In the genomic region with DNA sequence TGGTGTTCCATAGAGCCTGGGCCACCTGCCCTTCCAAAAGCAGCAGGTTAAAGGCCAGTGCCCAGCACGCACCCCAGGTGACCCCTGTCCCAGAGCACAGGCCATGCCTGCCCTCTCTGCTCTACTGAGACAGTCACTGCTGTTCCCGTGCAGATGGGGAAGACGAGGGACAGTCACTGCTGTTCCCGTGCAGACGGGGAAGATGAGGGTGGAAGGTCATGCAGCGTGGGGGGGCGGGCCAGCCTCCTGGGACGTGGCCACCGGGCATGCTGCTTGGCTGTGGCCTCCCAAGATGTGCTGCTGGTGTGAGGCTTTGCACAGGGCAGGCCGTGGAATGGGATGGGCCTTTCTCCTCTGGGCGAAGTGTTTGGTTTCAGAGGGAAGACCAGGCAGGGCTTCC, we compare ENCODE assay signal across 19 cellular contexts. TPM values are rescaled to one million over a fixed set of nuclear protein-coding genes. Genes with fewer than 3 reads are reported as not detected.
DNase-seq lines count a peak whose midpoint lies in the region; ATAC-seq and TF ChIP-seq lines count a peak whose summit lies in the region.
"Had no signal": no experiment of that assay in that cellular context is flagged by ENCODE, and none has a peak within 500 bp of the region (broad histone marks: within the 10 kb centered on the region; RNA-seq: fewer than 3 reads in every experiment).

No MANE protein-coding gene starts in this region.

- no peak overlapping the region for H3K4me2 ChIP-seq in IMR-90 (ENCODE audit: low read depth, low read length)
- no peak overlapping the region for H3K4me2 ChIP-seq in osteoblast (ENCODE audit: insufficient read depth, low read length)
- H3K4me2 ChIP-seq in SK-N-SH: no peak overlapping the region
- H3K4me2 ChIP-seq: A549, GM23338 had no signal

- H3K36me3 Mint-ChIP-seq in activated T-cell treated with anti-CD3 and anti-CD28 coated beads, Interleukin-2, amount 50 U/mL, for 4 hours (ENCODE audit: insufficient read depth): peaks cover 3% of the 10 kb centered on the region

- H3K4me3 ChIP-seq in heart left ventricle: no peak overlapping the region
- H3K4me3 ChIP-seq in IMR-90 (ENCODE audit: insufficient read depth, low read depth, low read length): no peak overlapping the region
- no peak overlapping the region for H3K4me3 ChIP-seq in osteoblast (ENCODE audit: insufficient read depth, low read length)
- no peak overlapping the region for H3K4me3 ChIP-seq in tibial artery
- no peak overlapping the region for H3K4me3 ChIP-seq in SK-N-SH (ENCODE audit: low read depth in 2 of 2, low read length in 1 of 2)
- H3K4me3 ChIP-seq: A549, GM23338 had no signal

- BruUV-seq in IMR-90 (replicated peaks; lab: Mats Ljungman, UMichigan): no TSS peak

- no peak overlapping the region for H2AK5ac ChIP-seq in IMR-90 (ENCODE audit: low read depth, low read length)

- H3K27me3 ChIP-seq in heart left ventricle: no peaks in the 10 kb centered on the region
- H3K27me3 ChIP-seq in IMR-90 (ENCODE audit: control insufficient read depth, insufficient read depth, low read length): no peaks in the 10 kb centered on the region
- H3K27me3 ChIP-seq in osteoblast (ENCODE audit: insufficient read depth, low read length): no peaks in the 10 kb centered on the region
- H3K27me3 ChIP-seq in tibial artery: no peaks in the 10 kb centered on the region
- no peaks in the 10 kb centered on the region for H3K27me3 ChIP-seq in SK-N-SH (ENCODE audit: insufficient read depth)

- H3K4me1 ChIP-seq in heart left ventricle (no peaks in the 10 kb centered on the region), IMR-90 (ENCODE audit: control insufficient read depth, insufficient read depth, low read length) (no peaks in the 10 kb centered on the region), osteoblast (ENCODE audit: insufficient read depth, low read length) (no peaks in the 10 kb centered on the region), tibial artery (no peaks in the 10 kb centered on the region), SK-N-SH (ENCODE audit: control insufficient read depth in 1 of 2, insufficient read depth in 2 of 2, low read depth in 1 of 2, low read length in 1 of 2) (no peaks in the 10 kb centered on the region)
- H3K4me1 ChIP-seq: A549 had no signal

- H3K4me3 Mint-ChIP-seq in activated T-cell treated with anti-CD3 and anti-CD28 coated beads, Interleukin-2, amount 50 U/mL, for 4 hours: no peak overlapping the region
- H3K4me3 Mint-ChIP-seq: CD4-positive, alpha-beta memory T cell; GM23338; HFFc6 had no signal

- no peaks in the 10 kb centered on the region for H3K27me3 Mint-ChIP-seq in activated T-cell treated with anti-CD3 and anti-CD28 coated beads, Interleukin-2, amount 50 U/mL, for 4 hours (ENCODE audit: low read depth)
- H3K27me3 Mint-ChIP-seq: CD4-positive, alpha-beta memory T cell had no signal

- H3K4ac ChIP-seq in IMR-90 (ENCODE audit: low read depth, low read length): no peak overlapping the region

- no peaks in the 10 kb centered on the region for H3K9me1 ChIP-seq in IMR-90 (ENCODE audit: insufficient read depth, low read length)

- no peak for TF ChIP-seq POLR2A in heart left ventricle (IDR thresholded peaks at IDR 0.05)
- TF ChIP-seq POLR2A in IMR-90 (IDR thresholded peaks at IDR 0.05; ENCODE audit: low read depth, low read length): no peak

- 83 to 85% (median 85%) methylated on average over 10 to 11 of the region's 11 CpGs for WGBS in heart left ventricle, 4 donors
- WGBS in IMR-90 (ENCODE audit: extremely low coverage in 2 of 2, insufficient read length in 1 of 2), 2 experiments: no CpG with 5 or more reads among the region's 11 CpGs
- WGBS in SK-N-SH (ENCODE audit: low lambda C conversion rate): 93% methylated on average over 8 of the region's 11 CpGs

- no peak overlapping the region for H3K14ac ChIP-seq in IMR-90 (replicated peaks; ENCODE audit: low read depth, low read length)

- H4K91ac ChIP-seq in IMR-90 (ENCODE audit: insufficient read depth, low read depth, low read length): no peak overlapping the region

- no peak overlapping the region for H2BK20ac ChIP-seq in IMR-90 (ENCODE audit: low read depth, low read length)

- H3K27ac ChIP-seq in heart left ventricle (no peak overlapping the region), IMR-90 (ENCODE audit: insufficient read depth, low read length) (no peak overlapping the region), osteoblast (ENCODE audit: low read depth, low read length) (no peak overlapping the region), tibial artery (no peak overlapping the region), SK-N-SH (ENCODE audit: low read depth in 2 of 2, low read length in 1 of 2) (no peak overlapping the region)
- H3K27ac ChIP-seq: 22Rv1, A549, C4-2B had no signal

- ATAC-seq in Right ventricle myocardium superior (ENCODE audit: poor library complexity) (no peak), heart left ventricle (no peak), IMR-90 (ENCODE audit: low read depth) (no peak), GM21515 (IDR thresholded peaks at IDR 0.05; ENCODE audit: unreplicated experiment) (no peak)
- ATAC-seq in activated T-cell treated with anti-CD3 and anti-CD28 coated beads, Interleukin-2, amount 50 U/mL, for 4 hours: no peak
- ATAC-seq: A549, GM23338, HCT116 had no signal

- no peaks in the 10 kb centered on the region for H3K79me2 ChIP-seq in osteoblast (ENCODE audit: insufficient read depth, low read length)
- no peaks in the 10 kb centered on the region for H3K79me2 ChIP-seq in SK-N-SH (ENCODE audit: insufficient read depth)

- no peak overlapping the region for H2BK15ac ChIP-seq in IMR-90 (ENCODE audit: low read depth, low read length)

- in situ Hi-C loops in IMR-90 (cut with MboI; ENCODE audit: low sequenced_read_pairs): no loop called here

- no peak overlapping the region for H3K56ac ChIP-seq in IMR-90 (ENCODE audit: extremely low read depth, insufficient read depth, low read length)

- TF ChIP-seq CTCF in heart left ventricle (IDR thresholded peaks at IDR 0.05) (no peak), IMR-90 (conservative IDR thresholded peaks at IDR 0.05; ENCODE audit: low read depth, low read length) (no peak), osteoblast (IDR thresholded peaks at IDR 0.05; ENCODE audit: extremely low read depth, low read depth, low read length) (no peak), tibial artery (IDR thresholded peaks at IDR 0.05) (no peak), SK-N-SH (IDR thresholded peaks at IDR 0.05) (no peak)

- H3K9me3 Mint-ChIP-seq in activated T-cell treated with anti-CD3 and anti-CD28 coated beads, Interleukin-2, amount 50 U/mL, for 4 hours: no peaks in the 10 kb centered on the region
- H3K9me3 Mint-ChIP-seq: CD4-positive, alpha-beta memory T cell; GM23338; HFFc6 had no signal

- peaks cover 2% of the 10 kb centered on the region for H3K4me1 Mint-ChIP-seq in activated T-cell treated with anti-CD3 and anti-CD28 coated beads, Interleukin-2, amount 50 U/mL, for 4 hours (ENCODE audit: low read depth)

- H4K20me1 ChIP-seq in IMR-90 (ENCODE audit: insufficient read depth, low read length) (no peaks in the 10 kb centered on the region; the same call in 1 of the 2 replicates), osteoblast (ENCODE audit: insufficient read depth, low read length) (peaks cover 10% of the 10 kb centered on the region), SK-N-SH (ENCODE audit: insufficient read depth) (peaks cover 5% of the 10 kb centered on the region; the same call in 1 of the 2 replicates)

- dilution Hi-C loops in IMR-90 (cut with HindIII; ENCODE audit: low sequenced_read_pairs, unreplicated experiment): no loop called here

- no peaks in the 10 kb centered on the region for H3F3A ChIP-seq in SK-N-SH (replicated peaks; ENCODE audit: insufficient read depth)

- POLR2A ChIA-PET in IMR-90 (lab: Charles Lee; ENCODE audit: unreplicated experiment): no interaction called here
- POLR2A ChIA-PET in SK-N-SH (lab: Yijun Ruan, JAX): interaction anchor here (0.6 kb wide), 1 partner anchor 126 kb away, joined by 3 read pairs; no protein-coding TSS in a partner anchor

- H2BK120ac ChIP-seq in IMR-90 (ENCODE audit: low read depth, low read length): no peak overlapping the region

- H2AK9ac ChIP-seq in IMR-90 (replicated peaks; ENCODE audit: low read depth, low read length, poor library complexity): no peak overlapping the region

- intact Hi-C loops in Right ventricle myocardium superior (cut with DNase I): loop anchor here (2.0 kb wide), 1 partner anchor 128 kb away; no protein-coding TSS in a partner anchor
- intact Hi-C loops in heart left ventricle (cut with DNase I): no loop called here
- intact Hi-C loops in IMR-90 (cut with micrococcal nuclease): no loop called here
- intact Hi-C loops in tibial artery (cut with DNase I; ENCODE audit: low total_unique reads): loop anchor here (10.0 kb wide), 1 partner anchor 46 kb away; the partner anchor contains the start of gene STK32C

- no peak overlapping the region for H4K5ac ChIP-seq in IMR-90 (ENCODE audit: low read depth, low read length)

- H3K9ac ChIP-seq in IMR-90 (ENCODE audit: low read depth, low read length): no peak overlapping the region
- H3K9ac ChIP-seq in SK-N-SH: no peak overlapping the region

- H3K9me3 ChIP-seq in heart left ventricle (no peaks in the 10 kb centered on the region), IMR-90 (ENCODE audit: control insufficient read depth, insufficient read depth, low read length) (no peaks in the 10 kb centered on the region), osteoblast (ENCODE audit: low read depth, low read length) (no peaks in the 10 kb centered on the region), tibial artery (no peaks in the 10 kb centered on the region), SK-N-SH (no peaks in the 10 kb centered on the region)
- H3K9me3 ChIP-seq: A549 had no signal

- TF ChIP-seq EP300 in SK-N-SH (IDR thresholded peaks at IDR 0.05; ENCODE audit: borderline replicate concordance in 1 of 2, low read depth in 1 of 2, low read length in 1 of 2): no peak

- DNase-seq in Right ventricle myocardium superior: peak; percentile 27
- DNase-seq in heart left ventricle: no peak
- DNase-seq in IMR-90: no peak
- peak; percentile 76 for DNase-seq in osteoblast (ENCODE audit: insufficient read length, low spot score, missing footprints)
- peak; percentile 2 to 50 for DNase-seq in tibial artery
- no peak for DNase-seq in SK-N-SH
- DNase-seq in activated T-cell treated with anti-CD3 and anti-CD28 coated beads, Interleukin-2, amount 50 U/mL, for 4 hours: no peak
- DNase-seq: AML-193; CD4-positive, alpha-beta memory T cell; DMS153; DMS79; GDM1; HFFc6 had no signal

- H3K23ac ChIP-seq in IMR-90 (ENCODE audit: low read depth, low read length): no peak overlapping the region

- H3K36me3 ChIP-seq in heart left ventricle (peaks cover 0 to 18% (median 4%) of the 10 kb centered on the region in 9 donors), IMR-90 (ENCODE audit: control insufficient read depth, insufficient read depth, low read length) (peaks cover 7% of the 10 kb centered on the region; the same call in 1 of the 2 replicates), osteoblast (ENCODE audit: insufficient read depth, low read length) (peaks cover 4% of the 10 kb centered on the region), tibial artery (peaks cover 0 to 52% (median 7%) of the 10 kb centered on the region in 3 donors), SK-N-SH (replicated peaks in 1 of 2; ENCODE audit: control insufficient read depth in 1 of 2, insufficient read depth in 2 of 2, low read length in 1 of 2) (peaks cover 5 to 17% of the 10 kb centered on the region in 2 experiments)

- H3K9me2 ChIP-seq in SK-N-SH: no peaks in the 10 kb centered on the region

- TF ChIP-seq RAD21 in IMR-90 (IDR thresholded peaks at IDR 0.05; ENCODE audit: low read length): no peak
- TF ChIP-seq RAD21 in SK-N-SH (IDR thresholded peaks at IDR 0.05; ENCODE audit: low read length): no peak

- H3K18ac ChIP-seq in IMR-90 (ENCODE audit: low read depth, low read length): no peak overlapping the region

- H2AFZ ChIP-seq in IMR-90 (replicated peaks; ENCODE audit: low read length, poor library complexity) (peak overlapping the region; percentile 32), osteoblast (ENCODE audit: low read length) (no peak overlapping the region), SK-N-SH (ENCODE audit: low read depth) (no peak overlapping the region)
- H2AFZ ChIP-seq: GM23338 had no signal

- H4K8ac ChIP-seq in IMR-90 (ENCODE audit: low read depth in 2 of 2, low read length in 2 of 2): no peak overlapping the region

- CTCF ChIA-PET in IMR-90 (lab: Yijun Ruan, JAX): no interaction called here
- CTCF ChIA-PET in SK-N-SH (lab: Yijun Ruan, JAX): interaction anchor here (3.8 to 4.8 kb wide), 2 partner anchors 10 to 126 kb away, joined by 30 to 31 read pairs; no protein-coding TSS in a partner anchor

- H3K79me1 ChIP-seq in IMR-90 (ENCODE audit: low read depth in 1 of 2, low read length in 2 of 2): no peaks in the 10 kb centered on the region

- H2BK5ac ChIP-seq in IMR-90 (ENCODE audit: low read depth, low read length, poor library complexity, severe bottlenecking): no peak overlapping the region

RNA-seq across cellular contexts. Expression of gene LRRC27, which starts 18.4 kb away (rescaled TPM):
- 3.9 TPM for total RNA-seq in Right ventricle myocardium superior
- 1 to 10 TPM; 2.6 to 8.9 (median 5.0) TPM for total RNA-seq in heart left ventricle
- 1 to 10 TPM; 5.1 to 7.6 TPM for polyA plus RNA-seq in heart left ventricle
- total RNA-seq in IMR-90 (2012; rRNA removed): 3.6 and 3.8 TPM in 2 replicates
- polyA plus RNA-seq in IMR-90 (2012; rRNA removed): 5.0 and 5.3 TPM in 2 replicates
- polyA plus RNA-seq in IMR-90 (2012; cell fraction: cytosol; rRNA removed): 2.7 and 5.5 TPM in 2 replicates
- polyA plus RNA-seq in IMR-90 (2012; cell fraction: nucleus; rRNA removed; ENCODE audit: low replicate concordance): 30.8 and 31.9 TPM in 2 replicates
- total RNA-seq in osteoblast: 11.2 and 13.4 TPM in 2 replicates
- polyA plus RNA-seq in SK-N-SH (2012; rRNA removed): 10.0 and 11.2 TPM in 2 replicates
- 7.4 and 7.6 TPM in 2 replicates for polyA plus RNA-seq in SK-N-SH (2012; cell fraction: cytosol; rRNA removed)
- 44.8 and 57.8 TPM in 2 replicates for polyA plus RNA-seq in SK-N-SH (2012; cell fraction: nucleus; rRNA removed)
- total RNA-seq in activated T-cell treated with anti-CD3 and anti-CD28 coated beads, Interleukin-2, amount 50 U/mL, for 4 hours: 1 to 10 TPM in 2 of 3 donors, under 1 TPM in 1; 0.89 to 2.0 (median 1.1) TPM

RNA-seq across cellular contexts. Expression of gene STK32C, which starts 42.6 kb away (rescaled TPM):
- total RNA-seq in Right ventricle myocardium superior (5.9 TPM), heart left ventricle (1 to 10 TPM; 3.8 to 9.8 (median 6.2) TPM), IMR-90 (2012; rRNA removed) (5.0 TPM in 2 replicates), osteoblast (12.7 and 14.5 TPM in 2 replicates)
- polyA plus RNA-seq in heart left ventricle (1 to 10 TPM; 4.7 to 8.2 TPM), IMR-90 (2012; rRNA removed) (8.3 and 9.0 TPM in 2 replicates), SK-N-SH (2012; rRNA removed) (27.0 and 27.8 TPM in 2 replicates)
- 10.5 and 10.6 TPM in 2 replicates for polyA plus RNA-seq in IMR-90 (2012; cell fraction: cytosol; rRNA removed)
- polyA plus RNA-seq in IMR-90 (2012; cell fraction: nucleus; rRNA removed; ENCODE audit: low replicate concordance): 5.9 and 10.3 TPM in 2 replicates
- 20.1 and 23.8 TPM in 2 replicates for polyA plus RNA-seq in SK-N-SH (2012; cell fraction: cytosol; rRNA removed)
- polyA plus RNA-seq in SK-N-SH (2012; cell fraction: nucleus; rRNA removed): 21.1 and 30.0 TPM in 2 replicates
- total RNA-seq in activated T-cell treated with anti-CD3 and anti-CD28 coated beads, Interleukin-2, amount 50 U/mL, for 4 hours: 10 to 100 TPM; 14.8 to 18.0 (median 15.3) TPM

RNA-seq across cellular contexts. Expression of gene PWWP2B, which starts 46.6 kb away (rescaled TPM):
- 23.0 TPM for total RNA-seq in Right ventricle myocardium superior
- 10 to 100 TPM; 10.5 to 23.5 (median 15.3) TPM for total RNA-seq in heart left ventricle
- polyA plus RNA-seq in heart left ventricle: 10 to 100 TPM; 13.8 to 19.7 TPM
- 1.9 and 2.2 TPM in 2 replicates for total RNA-seq in IMR-90 (2012; rRNA removed)
- 1.7 and 2.1 TPM in 2 replicates for polyA plus RNA-seq in IMR-90 (2012; rRNA removed)
- polyA plus RNA-seq in IMR-90 (2012; cell fraction: cytosol; rRNA removed): 2.2 and 3.6 TPM in 2 replicates
- 1.8 and 4.6 TPM in 2 replicates for polyA plus RNA-seq in IMR-90 (2012; cell fraction: nucleus; rRNA removed; ENCODE audit: low replicate concordance)
- 15.3 and 18.5 TPM in 2 replicates for total RNA-seq in osteoblast
- polyA plus RNA-seq in SK-N-SH (2012; rRNA removed): 2.0 and 2.4 TPM in 2 replicates
- polyA plus RNA-seq in SK-N-SH (2012; cell fraction: cytosol; rRNA removed): 0.93 and 1.9 TPM in 2 replicates
- polyA plus RNA-seq in SK-N-SH (2012; cell fraction: nucleus; rRNA removed): 2.3 and 3.2 TPM in 2 replicates
- 1 to 10 TPM; 3.3 to 4.3 (median 4.1) TPM for total RNA-seq in activated T-cell treated with anti-CD3 and anti-CD28 coated beads, Interleukin-2, amount 50 U/mL, for 4 hours

Comparison
In these comparisons a context has a peak if more than half of its experiments do, and no peak if none do; other contexts are left out.
1. DNase-seq: peak in Right ventricle myocardium superior (single experiment), osteoblast (single experiment) and tibial artery (2 of 2); none in heart left ventricle (0 of 5), IMR-90 (single experiment), SK-N-SH (single experiment) and activated T-cell treated with anti-CD3 and anti-CD28 coated beads, Interleukin-2, amount 50 U/mL, for 4 hours (single experiment).
2. intact Hi-C loops: an anchor here in Right ventricle myocardium superior (2.0 kb wide) and tibial artery (10.0 kb wide); none called in heart left ventricle and IMR-90.